Comparison of ENCODE assay signal across 2 cellular contexts in the genomic region with DNA sequence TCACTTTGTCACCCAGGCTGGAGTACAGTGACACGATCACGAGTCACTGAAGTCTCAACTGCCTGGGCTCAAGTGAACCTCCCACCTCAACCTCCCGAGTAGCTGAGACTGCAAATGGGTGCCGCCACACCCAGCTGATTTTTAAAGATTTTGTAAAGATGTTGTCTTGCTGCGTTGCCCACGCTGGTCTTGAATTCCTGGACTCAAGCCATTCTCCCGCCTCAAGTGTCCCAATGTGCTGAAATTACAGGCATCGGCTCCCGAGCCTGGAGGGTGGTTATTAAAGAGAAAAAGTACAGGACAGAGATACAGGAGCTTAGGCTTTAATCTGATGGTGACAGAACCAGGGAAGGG.
TF ChIP-seq lines count a peak whose summit lies in the region.

No MANE protein-coding gene starts in this region.

TF ChIP-seq in HCT116, 20 proteins besides CTCF, POLR2A, EP300 and RAD21:
- no peak for TF ChIP-seq SRF (IDR thresholded peaks at IDR 0.05; ENCODE audit: low read depth)
- TF ChIP-seq EZH2phosphoT487 (IDR thresholded peaks at IDR 0.05; ENCODE audit: borderline replicate concordance): no peak
- TF ChIP-seq, protein P1, sequence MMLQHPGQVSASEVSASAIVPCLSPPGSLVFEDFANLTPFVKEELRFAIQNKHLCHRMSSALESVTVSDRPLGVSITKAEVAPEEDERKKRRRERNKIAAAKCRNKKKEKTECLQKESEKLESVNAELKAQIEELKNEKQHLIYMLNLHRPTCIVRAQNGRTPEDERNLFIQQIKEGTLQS (IDR thresholded peaks at IDR 0.05): no peak
- TF ChIP-seq, protein P2, sequence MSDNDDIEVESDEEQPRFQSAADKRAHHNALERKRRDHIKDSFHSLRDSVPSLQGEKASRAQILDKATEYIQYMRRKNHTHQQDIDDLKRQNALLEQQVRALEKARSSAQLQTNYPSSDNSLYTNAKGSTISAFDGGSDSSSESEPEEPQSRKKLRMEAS (IDR thresholded peaks at IDR 0.05): no peak
- TF ChIP-seq REST (IDR thresholded peaks at IDR 0.05; ENCODE audit: low read depth): no peak
- no peak for TF ChIP-seq EGR1 (IDR thresholded peaks at IDR 0.05; ENCODE audit: low read depth)
- no peak for TF ChIP-seq ZBTB33 (IDR thresholded peaks at IDR 0.05; ENCODE audit: extremely low read depth, insufficient replicate concordance, low read length)
- no peak for TF ChIP-seq CBX3 (IDR thresholded peaks at IDR 0.05; ENCODE audit: low read depth)
- TF ChIP-seq FOSL1 (IDR thresholded peaks at IDR 0.05; ENCODE audit: low read depth): no peak
- TF ChIP-seq CEBPB (IDR thresholded peaks at IDR 0.05; ENCODE audit: low read depth): no peak
- TF ChIP-seq ZFX (IDR thresholded peaks at IDR 0.05): no peak
- no peak for TF ChIP-seq ELF1 (IDR thresholded peaks at IDR 0.05; ENCODE audit: borderline replicate concordance, low read depth)
- TF ChIP-seq YY1 (IDR thresholded peaks at IDR 0.05; ENCODE audit: extremely low read depth, insufficient replicate concordance, low read depth, low read length): no peak
- TF ChIP-seq JUND (IDR thresholded peaks at IDR 0.05): no peak
- TF ChIP-seq ZNF274 (IDR thresholded peaks at IDR 0.05; ENCODE audit: low read depth, low read length): no peak

TF ChIP-seq in GM12878, 131 proteins besides CTCF, POLR2A, EP300 and RAD21:
- TF ChIP-seq, protein P3, sequence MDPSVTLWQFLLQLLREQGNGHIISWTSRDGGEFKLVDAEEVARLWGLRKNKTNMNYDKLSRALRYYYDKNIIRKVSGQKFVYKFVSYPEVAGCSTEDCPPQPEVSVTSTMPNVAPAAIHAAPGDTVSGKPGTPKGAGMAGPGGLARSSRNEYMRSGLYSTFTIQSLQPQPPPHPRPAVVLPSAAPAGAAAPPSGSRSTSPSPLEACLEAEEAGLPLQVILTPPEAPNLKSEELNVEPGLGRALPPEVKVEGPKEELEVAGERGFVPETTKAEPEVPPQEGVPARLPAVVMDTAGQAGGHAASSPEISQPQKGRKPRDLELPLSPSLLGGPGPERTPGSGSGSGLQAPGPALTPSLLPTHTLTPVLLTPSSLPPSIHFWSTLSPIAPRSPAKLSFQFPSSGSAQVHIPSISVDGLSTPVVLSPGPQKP (IDR thresholded peaks at IDR 0.05; ENCODE audit: low read depth, low read length): no peak
- TF ChIP-seq MYB (IDR thresholded peaks at IDR 0.05; ENCODE audit: borderline replicate concordance, low read depth, low read length): no peak
- TF ChIP-seq ZNF384 (IDR thresholded peaks at IDR 0.05; ENCODE audit: borderline replicate concordance, low read depth, low read length): no peak
- no peak for TF ChIP-seq RAD51 (IDR thresholded peaks at IDR 0.05)
- TF ChIP-seq MEF2B (IDR thresholded peaks at IDR 0.05; ENCODE audit: partially characterized antibody, poor library complexity, severe bottlenecking): no peak
- no peak for TF ChIP-seq ASH2L (IDR thresholded peaks at IDR 0.05; ENCODE audit: borderline replicate concordance, low read depth)
- no peak for TF ChIP-seq RUNX3 (IDR thresholded peaks at IDR 0.05; ENCODE audit: low read length)
- TF ChIP-seq HDGF (IDR thresholded peaks at IDR 0.05): no peak
- no peak for TF ChIP-seq BMI1 (IDR thresholded peaks at IDR 0.05; ENCODE audit: borderline replicate concordance)
- TF ChIP-seq SREBF2 (IDR thresholded peaks at IDR 0.05; ENCODE audit: low read length): no peak
- no peak for TF ChIP-seq ZNF622 (IDR thresholded peaks at IDR 0.05)
- no peak for TF ChIP-seq TAF1 (IDR thresholded peaks at IDR 0.05; ENCODE audit: borderline replicate concordance, low read depth, low read length)
- TF ChIP-seq TCF12 (IDR thresholded peaks at IDR 0.05; ENCODE audit: low read depth, low read length): no peak
- TF ChIP-seq ZBTB4 (CRISPR knock-in tag; IDR thresholded peaks at IDR 0.05): no peak
- TF ChIP-seq MEF2A (IDR thresholded peaks at IDR 0.05; ENCODE audit: insufficient read depth, low read depth, low read length): no peak
